In the genomic region with DNA sequence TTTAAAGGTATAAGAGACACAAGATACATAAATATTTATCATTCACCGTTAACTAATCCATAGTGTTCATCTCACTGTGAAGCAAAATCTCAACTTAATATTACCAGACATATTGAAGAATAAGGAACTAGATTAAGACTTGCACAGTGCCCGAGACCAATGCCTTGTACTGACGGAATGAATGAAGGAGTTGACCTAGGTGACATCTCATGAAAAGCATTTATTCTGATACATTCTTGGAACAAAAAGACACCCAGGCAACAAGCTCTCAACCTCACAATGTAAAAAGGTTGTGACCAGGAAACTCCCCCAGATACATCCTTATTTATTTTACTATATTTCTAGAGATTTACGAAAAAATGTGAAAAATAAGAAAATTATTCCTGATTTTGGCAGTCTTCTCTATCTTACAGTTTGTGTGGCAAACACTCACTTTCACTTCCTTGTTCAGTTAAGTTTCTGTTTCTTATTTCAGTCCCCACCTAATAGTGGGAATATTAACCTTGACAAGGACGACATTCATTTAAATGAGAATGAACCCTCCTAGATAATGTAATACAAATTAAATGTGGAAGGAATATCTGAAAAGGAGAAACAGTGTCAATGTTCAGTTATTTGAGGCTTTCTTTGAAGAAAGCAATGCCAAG, we compare ENCODE assay signal across 21 cellular contexts. TPM values are rescaled to one million over a fixed set of nuclear protein-coding genes. Genes with fewer than 3 reads are reported as not detected.
DNase-seq lines count a peak whose midpoint lies in the region; ATAC-seq and TF ChIP-seq lines count a peak whose summit lies in the region.
"Had no signal": no experiment of that assay in that cellular context is flagged by ENCODE, and none has a peak within 500 bp of the region (broad histone marks: within the 10 kb centered on the region; RNA-seq: fewer than 3 reads in every experiment).

No MANE protein-coding gene starts in this region.

- H3K27ac ChIP-seq in neural cell (ENCODE audit: low read length) (peak overlapping the region; percentile 80), right cardiac atrium (ENCODE audit: low read length) (no peak overlapping the region), hepatocyte (no peak overlapping the region)

- peaks cover 3% of the 10 kb centered on the region for H3F3A ChIP-seq in neural cell (ENCODE audit: insufficient read depth, low read length, poor library complexity, severe bottlenecking)

- WGBS in right cardiac atrium: 80% methylated on average over 5 of the region's 5 CpGs
- WGBS in hepatocyte (ENCODE audit: low lambda C conversion rate, missing lambda C conversion rate): 95% methylated on average over 5 of the region's 5 CpGs

- H3K4me1 ChIP-seq in right cardiac atrium (ENCODE audit: control insufficient read depth, insufficient read depth, low read length) (no peaks in the 10 kb centered on the region), hepatocyte (ENCODE audit: insufficient read depth) (no peaks in the 10 kb centered on the region)

- H3K9me2 ChIP-seq in neural cell (ENCODE audit: insufficient read depth, low read length) (no peaks in the 10 kb centered on the region), hepatocyte (replicated peaks; ENCODE audit: insufficient read depth) (no peaks in the 10 kb centered on the region)

- TF ChIP-seq EP300 in neural cell (conservative IDR thresholded peaks at IDR 0.05; ENCODE audit: poor library complexity, severe bottlenecking): no peak

- TF ChIP-seq CTCF in neural cell (IDR thresholded peaks at IDR 0.05; ENCODE audit: poor library complexity, severe bottlenecking) (no peak), GM10266 (IDR thresholded peaks at IDR 0.05; ENCODE audit: control insufficient read depth, insufficient read depth, low read depth, missing control alignments) (no peak), hepatocyte (IDR thresholded peaks at IDR 0.05; ENCODE audit: poor library complexity) (no peak)

- H3K27me3 ChIP-seq in neural cell (ENCODE audit: insufficient read depth, low read depth, low read length) (no peaks in the 10 kb centered on the region), right cardiac atrium (ENCODE audit: control insufficient read depth, insufficient read depth) (no peaks in the 10 kb centered on the region), hepatocyte (peaks cover 8% of the 10 kb centered on the region)

- H3K9ac ChIP-seq in neural cell (ENCODE audit: low read length): no peak overlapping the region

- no peak overlapping the region for H2AFZ ChIP-seq in neural cell (ENCODE audit: low read depth, low read length)
- no peak overlapping the region for H2AFZ ChIP-seq in hepatocyte
- H2AFZ ChIP-seq: GM23338 had no signal

- ATAC-seq in GM18511 (IDR thresholded peaks at IDR 0.05; ENCODE audit: unreplicated experiment) (peak; percentile 73), HG02852 (IDR thresholded peaks at IDR 0.05; ENCODE audit: unreplicated experiment) (peak; percentile 50), right cardiac atrium (no peak)
- ATAC-seq: GM23338, natural killer cell had no signal

- H3K4me3 ChIP-seq in neural cell (ENCODE audit: low read length) (no peak overlapping the region), right cardiac atrium (ENCODE audit: low read length) (no peak overlapping the region), hepatocyte (no peak overlapping the region)
- H3K4me3 ChIP-seq: GM23338 had no signal

- TF ChIP-seq RAD21 in neural cell (conservative IDR thresholded peaks at IDR 0.05): no peak

- no peak overlapping the region for H3K4me2 ChIP-seq in neural cell (ENCODE audit: low read length)
- no peak overlapping the region for H3K4me2 ChIP-seq in hepatocyte
- H3K4me2 ChIP-seq: GM23338 had no signal

- H3K36me3 ChIP-seq in neural cell (ENCODE audit: insufficient read depth, low read length) (no peaks in the 10 kb centered on the region), hepatocyte (replicated peaks; ENCODE audit: insufficient read depth, low read depth) (no peaks in the 10 kb centered on the region)

- H4K20me1 ChIP-seq in neural cell (ENCODE audit: insufficient read depth): no peaks in the 10 kb centered on the region
- H4K20me1 ChIP-seq in hepatocyte (ENCODE audit: insufficient read depth, poor library complexity, severe bottlenecking): no peaks in the 10 kb centered on the region

- DNase-seq in NOMO-1 (lab: John Stamatoyannopoulos, UW; ENCODE audit: unreplicated experiment in 2 of 2) (peak; percentile 25 to 80), GM10266 (ENCODE audit: extremely low spot score) (no peak), right cardiac atrium (no peak), hepatocyte (ENCODE audit: low spot score) (no peak)
- no peak for DNase-seq in central memory CD4-positive, alpha-beta T cell
- DNase-seq: activated CD4-positive, alpha-beta T cell treated with anti-CD3 and anti-CD28 coated beads, Interleukin-2, amount 50 U/mL, for 4 hours; erythroblast; mesendoderm; natural killer cell; NCI-H1930; NCI-H446 treated with DMSO at 0.1 percent for 48 hours; NK-92 treated with Interleukin-12 subunit alpha and Interleukin-12 subunit beta, amount 100 ng/mL, for 24 hours; posterior cingulate gyrus; Right ventricle myocardium superior; stimulated activated CD4-positive, alpha-beta T cell treated with anti-CD3 and anti-CD28 coated beads, Interleukin-4, amount 100 ng/mL, for 1 hour; T-helper 1 cell had no signal

- intact Hi-C loops in right cardiac atrium (cut with DNase I): no loop called here

- no peaks in the 10 kb centered on the region for H3K79me2 ChIP-seq in neural cell (replicated peaks; ENCODE audit: insufficient read depth, low read length)
- no peaks in the 10 kb centered on the region for H3K79me2 ChIP-seq in hepatocyte

- H3K9me3 ChIP-seq in neural cell (ENCODE audit: low read length): no peaks in the 10 kb centered on the region
- no peaks in the 10 kb centered on the region for H3K9me3 ChIP-seq in right cardiac atrium (ENCODE audit: control insufficient read depth, low read length)
- no peaks in the 10 kb centered on the region for H3K9me3 ChIP-seq in hepatocyte (ENCODE audit: low read depth)

TF ChIP-seq in neural cell, 6 proteins besides CTCF, POLR2A, EP300 and RAD21:
- TF ChIP-seq EZH2 (IDR thresholded peaks at IDR 0.05; ENCODE audit: borderline replicate concordance, insufficient read depth, low read length, poor library complexity, severe bottlenecking) (no peak), MXI1 (conservative IDR thresholded peaks at IDR 0.05; ENCODE audit: poor library complexity, severe bottlenecking) (no peak), TAF1 (IDR thresholded peaks at IDR 0.05; ENCODE audit: low read depth) (no peak), SMC3 (conservative IDR thresholded peaks at IDR 0.05; ENCODE audit: poor library complexity) (no peak)
TF ChIP-seq in neural cell: peak in this region for 0.

RNA-seq across cellular contexts. Expression of a gene that starts 28.4 kb away (rescaled TPM):
- polyA plus RNA-seq in neural cell (not detected in 2 replicates), right cardiac atrium (0.07 TPM), hepatocyte (0.30 and 1.2 TPM in 2 replicates)
- not detected in 2 replicates for polyA minus RNA-seq in neural cell
- total RNA-seq in right cardiac atrium (1 to 10 TPM in 1 of 4 donors, under 1 TPM in 2, not detected in 1; 0.14 to 1.1 (median 0.47) TPM), hepatocyte (0.70 and 1.0 TPM in 2 replicates)
- total RNA-seq: natural killer cell, Right ventricle myocardium superior, skeletal muscle tissue had no signal

RNA-seq across cellular contexts. Expression of a gene that starts 34.3 kb away (rescaled TPM):
- 18.2 and 19.2 TPM in 2 replicates for polyA plus RNA-seq in neural cell
- 18.6 and 18.7 TPM in 2 replicates for polyA minus RNA-seq in neural cell
- total RNA-seq in right cardiac atrium: 1 to 10 TPM; 3.7 to 5.3 (median 4.2) TPM
- polyA plus RNA-seq in right cardiac atrium: 1.7 TPM
- 6.8 and 7.3 TPM in 2 replicates for total RNA-seq in hepatocyte
- 6.5 and 7.4 TPM in 2 replicates for polyA plus RNA-seq in hepatocyte

Comparison
In these comparisons a context has a peak if more than half of its experiments do, and no peak if none do; other contexts are left out.
1. ATAC-seq: peak in GM18511 (single experiment) and HG02852 (single experiment); none in right cardiac atrium (0 of 2).
2. DNase-seq: peak in NOMO-1 (2 of 2); none in GM10266 (single experiment), right cardiac atrium (0 of 3), hepatocyte (single experiment) and central memory CD4-positive, alpha-beta T cell (single experiment).